ENCODE assay signal across 1 cellular context in the genomic region with DNA sequence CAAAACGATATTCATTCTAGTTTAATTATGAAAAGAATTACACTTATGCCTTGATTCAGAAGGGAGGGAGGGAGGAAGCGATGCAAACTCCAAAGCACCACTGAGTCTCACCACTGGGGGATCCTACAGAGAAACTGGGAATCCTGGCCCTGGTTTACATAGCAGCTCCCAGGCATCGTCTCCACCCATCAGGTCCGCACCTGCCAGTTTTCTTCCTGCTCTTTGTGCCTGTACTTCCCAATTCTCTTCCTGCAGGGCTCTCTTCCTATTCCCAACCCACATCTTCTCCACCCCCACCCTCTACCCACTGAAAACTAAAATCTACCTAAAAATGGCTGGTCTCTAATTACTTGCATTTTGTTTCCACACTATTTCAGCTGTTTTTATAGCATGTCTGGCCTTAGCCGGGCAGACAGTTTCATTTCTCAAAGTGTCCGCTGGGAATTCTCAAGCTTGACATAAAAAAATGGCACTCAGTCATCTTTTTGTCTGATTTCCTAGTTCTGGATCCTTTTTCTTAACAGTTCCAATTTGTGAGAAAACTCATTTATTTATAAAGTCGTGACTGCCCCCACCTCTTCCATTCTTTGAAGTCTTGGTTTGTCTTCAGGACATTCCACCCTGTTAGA.
TF ChIP-seq lines count a peak whose summit lies in the region.

No MANE protein-coding gene starts in this region.

TF ChIP-seq in GM23338, 12 proteins besides CTCF, POLR2A, EP300 and RAD21:
- TF ChIP-seq, protein P1, sequence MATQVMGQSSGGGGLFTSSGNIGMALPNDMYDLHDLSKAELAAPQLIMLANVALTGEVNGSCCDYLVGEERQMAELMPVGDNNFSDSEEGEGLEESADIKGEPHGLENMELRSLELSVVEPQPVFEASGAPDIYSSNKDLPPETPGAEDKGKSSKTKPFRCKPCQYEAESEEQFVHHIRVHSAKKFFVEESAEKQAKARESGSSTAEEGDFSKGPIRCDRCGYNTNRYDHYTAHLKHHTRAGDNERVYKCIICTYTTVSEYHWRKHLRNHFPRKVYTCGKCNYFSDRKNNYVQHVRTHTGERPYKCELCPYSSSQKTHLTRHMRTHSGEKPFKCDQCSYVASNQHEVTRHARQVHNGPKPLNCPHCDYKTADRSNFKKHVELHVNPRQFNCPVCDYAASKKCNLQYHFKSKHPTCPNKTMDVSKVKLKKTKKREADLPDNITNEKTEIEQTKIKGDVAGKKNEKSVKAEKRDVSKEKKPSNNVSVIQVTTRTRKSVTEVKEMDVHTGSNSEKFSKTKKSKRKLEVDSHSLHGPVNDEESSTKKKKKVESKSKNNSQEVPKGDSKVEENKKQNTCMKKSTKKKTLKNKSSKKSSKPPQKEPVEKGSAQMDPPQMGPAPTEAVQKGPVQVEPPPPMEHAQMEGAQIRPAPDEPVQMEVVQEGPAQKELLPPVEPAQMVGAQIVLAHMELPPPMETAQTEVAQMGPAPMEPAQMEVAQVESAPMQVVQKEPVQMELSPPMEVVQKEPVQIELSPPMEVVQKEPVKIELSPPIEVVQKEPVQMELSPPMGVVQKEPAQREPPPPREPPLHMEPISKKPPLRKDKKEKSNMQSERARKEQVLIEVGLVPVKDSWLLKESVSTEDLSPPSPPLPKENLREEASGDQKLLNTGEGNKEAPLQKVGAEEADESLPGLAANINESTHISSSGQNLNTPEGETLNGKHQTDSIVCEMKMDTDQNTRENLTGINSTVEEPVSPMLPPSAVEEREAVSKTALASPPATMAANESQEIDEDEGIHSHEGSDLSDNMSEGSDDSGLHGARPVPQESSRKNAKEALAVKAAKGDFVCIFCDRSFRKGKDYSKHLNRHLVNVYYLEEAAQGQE (IDR thresholded peaks at IDR 0.05; ENCODE audit: unreplicated experiment): no peak
